Comparison of ENCODE assay signal across 13 cellular contexts in the genomic region with DNA sequence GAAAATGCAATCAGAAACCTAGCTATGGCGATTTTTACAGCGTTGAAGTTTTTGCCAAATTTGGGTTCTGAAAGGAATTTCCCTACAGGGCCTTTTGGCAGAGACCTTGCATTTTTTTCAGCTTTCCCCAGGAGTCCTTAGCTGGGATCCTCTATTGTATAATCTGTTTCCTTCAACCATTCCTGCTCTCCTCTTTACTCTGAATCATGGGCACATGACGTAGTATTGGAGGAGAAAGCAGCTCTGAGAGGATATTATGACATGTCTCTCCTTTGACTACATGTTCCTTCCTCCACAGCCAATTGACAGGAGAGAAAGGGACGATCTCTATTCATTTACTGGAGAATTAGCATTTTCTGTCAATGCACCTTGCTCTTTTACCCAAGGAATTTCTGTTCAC.
DNase-seq lines count a peak whose midpoint lies in the region; ATAC-seq and TF ChIP-seq lines count a peak whose summit lies in the region.
"Had no signal": no experiment of that assay in that cellular context is flagged by ENCODE, and none has a peak within 500 bp of the region (broad histone marks: within the 10 kb centered on the region; RNA-seq: fewer than 3 reads in every experiment).

No MANE protein-coding gene starts in this region.

- H3K4me1 ChIP-seq in HUES48 (ENCODE audit: control insufficient read depth, insufficient read depth, low read length) (peaks cover 52% of the 10 kb centered on the region), tibial artery (peaks cover 0 to 60% (median 42%) of the 10 kb centered on the region in 4 donors)

- H3K36me3 ChIP-seq in HUES48 (ENCODE audit: control insufficient read depth, insufficient read depth, low read length) (no peaks in the 10 kb centered on the region), tibial artery (no peaks in the 10 kb centered on the region)

- ATAC-seq in HG03159 (IDR thresholded peaks at IDR 0.05; ENCODE audit: unreplicated experiment) (no peak), GM21723 (IDR thresholded peaks at IDR 0.05; ENCODE audit: unreplicated experiment) (no peak)

- DNase-seq in cerebellar cortex (ENCODE audit: low spot score) (peak; percentile 29), hepatic stellate cell (ENCODE audit: low spot score) (peak; percentile 57), tibial artery (no peak), head of caudate nucleus (no peak), anterior cingulate cortex (lab: John Stamatoyannopoulos, UW) (no peak)
- DNase-seq: effector CD8-positive, alpha-beta T cell; KG1; NCI-H510A treated with DMSO at 0.1 percent for 48 hours; stimulated activated naive CD4-positive, alpha-beta T cell treated with Interleukin-2 at 50 U/mL for 16 hours had no signal

- H3K9me3 ChIP-seq in HUES48 (ENCODE audit: control insufficient read depth, insufficient read depth, low read length) (no peaks in the 10 kb centered on the region), tibial artery (no peaks in the 10 kb centered on the region)

- no peak for TF ChIP-seq CTCF in tibial artery (IDR thresholded peaks at IDR 0.05)

- H3K9ac ChIP-seq in HUES48 (ENCODE audit: low read depth, low read length): no peak overlapping the region

- intact Hi-C loops in tibial artery (cut with DNase I; ENCODE audit: low total_unique reads) (no loop called here), head of caudate nucleus (cut with DNase I) (no loop called here)

- H3K27me3 ChIP-seq in HUES48 (ENCODE audit: control insufficient read depth, insufficient read depth, low read length) (peaks cover 34% of the 10 kb centered on the region), tibial artery (no peaks in the 10 kb centered on the region)

- H3K27ac ChIP-seq in HUES48 (ENCODE audit: low read depth, low read length): peak overlapping the region; percentile 36
- H3K27ac ChIP-seq in tibial artery: peak overlapping the region; percentile 45 to 73

- H3K4me3 ChIP-seq in HUES48 (ENCODE audit: low read depth, low read length) (no peak overlapping the region), tibial artery (no peak overlapping the region)
- H3K4me3 ChIP-seq: lung had no signal

Comparison
In these comparisons a context has a peak if more than half of its experiments do, and no peak if none do; other contexts are left out.
1. DNase-seq: peak in cerebellar cortex (single experiment) and hepatic stellate cell (single experiment); none in tibial artery (0 of 2), head of caudate nucleus (0 of 42) and anterior cingulate cortex (0 of 58).